Comparison of ENCODE assay signal across 8 cellular contexts in genomic region chrX:119871599-119872395, GRCh38. TPM values are rescaled to one million over a fixed set of nuclear protein-coding genes. Genes with fewer than 3 reads are reported as not detected.
DNase-seq lines count a peak whose midpoint lies in the region; ATAC-seq, FAIRE-seq and TF ChIP-seq lines count a peak whose summit lies in the region.

TSS of gene NDUFA1 (plus strand) at chrX:119871832. CDS start at chrX:119871912, 80 bp downstream.
TSS of gene RNF113A (minus strand) at chrX:119871733. CDS start at chrX:119871613, 120 bp downstream.

- ATAC-seq in GM19025 (IDR thresholded peaks at IDR 0.05; ENCODE audit: low read depth, unreplicated experiment) (peak; percentile 91), HG03280 (IDR thresholded peaks at IDR 0.05; ENCODE audit: unreplicated experiment) (peak; percentile 93)

- peak; percentile 52 for DNase-seq in AG09319 (ENCODE audit: extremely low read depth, low read depth)
- peak; percentile 71 for DNase-seq in NCI-H446 treated with DMSO at 0.1 percent for 48 hours (lab: John Stamatoyannopoulos, UW)
- DNase-seq in activated CD4-positive, CD25-positive, alpha-beta regulatory T cell treated with anti-CD3 and anti-CD28 coated beads, Interleukin-2, amount 50 U/mL, for 72 hours, result peak; percentile 79
- DNase-seq in cerebellar cortex (ENCODE audit: low spot score), result peak; percentile 84
- peak; percentile 95 for DNase-seq in kidney
- DNase-seq in stimulated activated CD4-positive, alpha-beta T cell treated with anti-CD3 and anti-CD28 coated beads, Interleukin-15, amount 100 ng/mL, for 24 hours, result peak; percentile 88

- no peaks in the 10 kb centered on the region for H3K4me1 ChIP-seq in kidney (ENCODE audit: control insufficient read depth in 1 of 2, insufficient read depth in 1 of 2, low read depth in 1 of 2, low read length in 2 of 2)

- no peaks in the 10 kb centered on the region for H3K9me3 ChIP-seq in kidney (ENCODE audit: control insufficient read depth in 1 of 2, low read length in 2 of 2)

- peak within 1 kb of the TSS; percentile 71 to 95 for H3K9ac ChIP-seq in kidney (ENCODE audit: low read length in 2 of 2)

- H3K36me3 ChIP-seq in kidney (ENCODE audit: control insufficient read depth in 1 of 2, insufficient read depth in 2 of 2, low read length in 2 of 2), result no peaks in the 10 kb centered on the region

- H3K27ac ChIP-seq in kidney (ENCODE audit: low read depth in 2 of 2, low read length in 2 of 2), result peak within 1 kb of the TSS; percentile 92 to 93

- no peak for FAIRE-seq in kidney (lab: Jason Lieb, UNC)

- TF ChIP-seq CTCF in AG09319 (IDR thresholded peaks at IDR 0.05; ENCODE audit: low read depth, low read length) (no peak), kidney (IDR thresholded peaks at IDR 0.05; ENCODE audit: borderline replicate concordance, extremely low read depth, insufficient read depth) (no peak)

- intact Hi-C loops in kidney (cut with DNase I), result no loop called here

- H3K4me3 ChIP-seq in kidney (ENCODE audit: low read length in 2 of 2), result peak within 1 kb of the TSS; percentile 88 to 93

RNA-seq across cellular contexts. Expression of gene NDUFA1, which starts in this region (rescaled TPM):
- total RNA-seq in kidney, result 114 TPM
- 512 TPM for polyA plus RNA-seq in kidney (ENCODE audit: insufficient read depth, low read depth, low replicate concordance)

RNA-seq across cellular contexts. Expression of gene RNF113A, which starts in this region (rescaled TPM):
- 13.3 TPM for total RNA-seq in kidney
- polyA plus RNA-seq in kidney (ENCODE audit: insufficient read depth, low read depth, low replicate concordance), result 18.7 TPM

Comparison
In these comparisons a context has a peak if more than half of its experiments do, and no peak if none do; other contexts are left out.
1. Peak in every context shown above with its lines: DNase-seq, ATAC-seq, H3K4me3 ChIP-seq and H3K27ac ChIP-seq.